ENCODE assay signal across 21 cellular contexts in the genomic region with DNA sequence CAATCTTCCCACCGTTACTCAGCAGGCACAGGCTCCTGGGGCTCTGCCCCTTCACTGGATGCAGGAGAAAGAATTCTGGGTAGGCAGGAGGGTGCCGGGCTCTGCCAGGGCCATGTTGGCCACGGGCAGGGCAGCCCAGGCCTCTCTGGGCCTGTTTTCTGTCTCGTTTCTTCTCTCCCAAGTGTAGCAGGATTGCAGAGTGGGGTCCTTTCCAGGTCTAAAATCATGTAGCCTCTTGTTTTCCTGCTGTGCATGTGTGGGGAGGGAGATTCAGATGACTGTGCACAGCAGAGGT.
A peak's percentile ranks its signal among the peaks of the same experiment; 100 is the strongest.
DNase-seq lines count a peak whose midpoint lies in the region; ATAC-seq and TF ChIP-seq lines count a peak whose summit lies in the region.
"Had no signal": no experiment of that assay in that cellular context is flagged by ENCODE, and none has a peak within 500 bp of the region (broad histone marks: within the 10 kb centered on the region; RNA-seq: fewer than 3 reads in every experiment).

No MANE protein-coding gene starts in this region.

- peaks cover 26% of the 10 kb centered on the region for H3K4me1 ChIP-seq in body of pancreas
- H3K4me1 ChIP-seq in neural progenitor cell: no peaks in the 10 kb centered on the region
- H3K4me1 ChIP-seq: Caco-2 had no signal

- no peaks in the 10 kb centered on the region for H3K36me3 Mint-ChIP-seq in neural progenitor cell
- H3K36me3 Mint-ChIP-seq: T-cell had no signal

- WGBS in body of pancreas, 2 donors: 91 to 100% methylated on average over 2 to 4 of the region's 4 CpGs

- H3F3A ChIP-seq in neural progenitor cell (ENCODE audit: low read depth): peaks cover 6% of the 10 kb centered on the region

- no peak overlapping the region for H2AFZ ChIP-seq in neural progenitor cell (replicated peaks)

- H3K27ac ChIP-seq in body of pancreas: peak overlapping the region in 3 of 4 donors; percentile 74 to 84 (median 79)
- H3K27ac ChIP-seq in neural progenitor cell: no peak overlapping the region
- H3K27ac ChIP-seq: upper lobe of right lung had no signal

- H3K27me3 ChIP-seq in body of pancreas: no peaks in the 10 kb centered on the region
- H3K27me3 ChIP-seq in neural progenitor cell: no peaks in the 10 kb centered on the region
- H3K27me3 ChIP-seq: upper lobe of right lung had no signal

- H3K4me3 Mint-ChIP-seq in neural progenitor cell: no peak overlapping the region
- H3K4me3 Mint-ChIP-seq: activated CD4-positive, alpha-beta T cell treated with anti-CD3 and anti-CD28 coated beads, Interleukin-2, amount 10 ng/mL, durations not matched to agents 7 days and 5 days; T-cell had no signal

- H3K4me2 ChIP-seq in neural progenitor cell: no peak overlapping the region

- intact Hi-C loops in body of pancreas (cut with DNase I): no loop called here

- TF ChIP-seq POLR2A in body of pancreas (IDR thresholded peaks at IDR 0.05): no peak

- H4K20me1 ChIP-seq in neural progenitor cell (ENCODE audit: low read depth): no peaks in the 10 kb centered on the region

- no peak overlapping the region for H3K9ac ChIP-seq in neural progenitor cell

- H3K79me2 ChIP-seq in neural progenitor cell (ENCODE audit: low read depth): no peaks in the 10 kb centered on the region

- H3K9me3 Mint-ChIP-seq in neural progenitor cell: peaks cover 3% of the 10 kb centered on the region

- no peak for ATAC-seq in body of pancreas
- no peak for ATAC-seq in HG02798 (IDR thresholded peaks at IDR 0.05; ENCODE audit: poor library complexity, unreplicated experiment)
- ATAC-seq in GM18517 (IDR thresholded peaks at IDR 0.05; ENCODE audit: unreplicated experiment): no peak
- ATAC-seq: Right ventricle myocardium inferior had no signal

- no peak for TF ChIP-seq CTCF in GM10266 (IDR thresholded peaks at IDR 0.05; ENCODE audit: control insufficient read depth, insufficient read depth, low read depth, missing control alignments)
- TF ChIP-seq CTCF in body of pancreas (IDR thresholded peaks at IDR 0.05): no peak
- no peak for TF ChIP-seq CTCF in neural progenitor cell (IDR thresholded peaks at IDR 0.05)

- H3K4me3 ChIP-seq in body of pancreas (no peak overlapping the region), neural progenitor cell (no peak overlapping the region)
- H3K4me3 ChIP-seq: mucosa of descending colon, upper lobe of right lung had no signal

- no peaks in the 10 kb centered on the region for H3K9me3 ChIP-seq in body of pancreas
- no peaks in the 10 kb centered on the region for H3K9me3 ChIP-seq in neural progenitor cell (ENCODE audit: low read depth)
- H3K9me3 ChIP-seq: Caco-2, mucosa of descending colon, upper lobe of right lung had no signal

- peak overlapping the region; percentile 57 for H3K27ac Mint-ChIP-seq in neural progenitor cell
- H3K27ac Mint-ChIP-seq: activated CD4-positive, alpha-beta T cell treated with anti-CD3 and anti-CD28 coated beads, Interleukin-2, amount 10 ng/mL, durations not matched to agents 7 days and 5 days; T-cell had no signal

- peaks cover 27% of the 10 kb centered on the region for H3K4me1 Mint-ChIP-seq in neural progenitor cell
- H3K4me1 Mint-ChIP-seq: activated CD4-positive, alpha-beta T cell treated with anti-CD3 and anti-CD28 coated beads, Interleukin-2, amount 10 ng/mL, durations not matched to agents 7 days and 5 days had no signal

- no peaks in the 10 kb centered on the region for H3K36me3 ChIP-seq in body of pancreas (replicated peaks in 1 of 2; ENCODE audit: insufficient read depth in 1 of 2, low read depth in 2 of 2)
- no peaks in the 10 kb centered on the region for H3K36me3 ChIP-seq in neural progenitor cell
- H3K36me3 ChIP-seq: upper lobe of right lung had no signal

- DNase-seq in D341Med (ENCODE audit: low spot score) (peak; percentile 27), GM10266 (ENCODE audit: extremely low spot score) (peak; percentile 30), body of pancreas (no peak), neural progenitor cell (ENCODE audit: low spot score) (no peak), globus pallidus (ENCODE audit: low spot score) (no peak), Ammon's horn (ENCODE audit: low spot score) (no peak)
- DNase-seq: activated CD4-positive, alpha-beta T cell treated with anti-CD3 and anti-CD28 coated beads, Interleukin-2, amount 10 ng/mL, durations not matched to agents 7 days and 5 days; activated naive CD4-positive, alpha-beta T cell treated with Interleukin-2 at 50 U/mL for 16 hours; AML-193; aorta; effector CD4-positive, alpha-beta T cell; glutamatergic neuron; NCI-H1105 treated with DMSO at 0.1 percent for 48 hours; stimulated activated naive CD8-positive, alpha-beta T cell treated with anti-CD3 and anti-CD28 coated beads, Interleukin-15, amount 100 ng/mL, for 72 hours; upper lobe of right lung had no signal

- peaks cover 7% of the 10 kb centered on the region for H3K27me3 Mint-ChIP-seq in neural progenitor cell (ENCODE audit: insufficient read depth, low read depth)
- H3K27me3 Mint-ChIP-seq: activated CD4-positive, alpha-beta T cell treated with anti-CD3 and anti-CD28 coated beads, Interleukin-2, amount 10 ng/mL, durations not matched to agents 7 days and 5 days had no signal

Comparison
In these comparisons a context has a peak if more than half of its experiments do, and no peak if none do; other contexts are left out.
1. DNase-seq: peak in D341Med (single experiment) and GM10266 (single experiment); none in body of pancreas (0 of 4), neural progenitor cell (single experiment), globus pallidus (single experiment) and Ammon's horn (single experiment).